In genomic region chr3:45110185-45110833, GRCh38 we compare ENCODE assay signal across 8 cellular contexts. TPM values are rescaled to one million over a fixed set of nuclear protein-coding genes. Genes with fewer than 3 reads are reported as not detected.
A peak's percentile ranks its signal among the peaks of the same experiment; 100 is the strongest.
DNase-seq lines count a peak whose midpoint lies in the region; ATAC-seq and TF ChIP-seq lines count a peak whose summit lies in the region.

No MANE protein-coding gene starts in this region.

- peak; percentile 20 for DNase-seq in GM20000 (ENCODE audit: low spot score)
- DNase-seq in NAMALWA (ENCODE audit: low spot score), result peak; percentile 3
- DNase-seq in activated effector memory CD4-positive, alpha-beta T cell treated with anti-CD3 and anti-CD28 coated beads, Interleukin-2, amount 50 U/mL, for 16 hours, result peak; percentile 65
- peak; percentile 39 for DNase-seq in pons (ENCODE audit: low spot score)
- DNase-seq in germinal center (ENCODE audit: low spot score), result no peak
- no peak for DNase-seq in dermis blood vessel endothelial cell
- DNase-seq in epidermal melanocyte (ENCODE audit: insufficient read length, low spot score), result no peak

- no peak for TF ChIP-seq CTCF in GM20000 (IDR thresholded peaks at IDR 0.05; ENCODE audit: extremely low read depth, missing control alignments)

- no peak for ATAC-seq in GM21737 (IDR thresholded peaks at IDR 0.05; ENCODE audit: unreplicated experiment)

RNA-seq across cellular contexts. Expression of gene CDCP1, which starts 35.9 kb away (rescaled TPM):
- 0.09 and 0.17 TPM in 2 replicates for total RNA-seq in dermis blood vessel endothelial cell

Comparison
In these comparisons a context has a peak if more than half of its experiments do, and no peak if none do; other contexts are left out.
1. DNase-seq: peak in GM20000 (single experiment), NAMALWA (single experiment), activated effector memory CD4-positive, alpha-beta T cell treated with anti-CD3 and anti-CD28 coated beads, Interleukin-2, amount 50 U/mL, for 16 hours (single experiment) and pons (single experiment); none in germinal center (single experiment), dermis blood vessel endothelial cell (single experiment) and epidermal melanocyte (single experiment).